ENCODE assay signal across 8 cellular contexts in the genomic region with DNA sequence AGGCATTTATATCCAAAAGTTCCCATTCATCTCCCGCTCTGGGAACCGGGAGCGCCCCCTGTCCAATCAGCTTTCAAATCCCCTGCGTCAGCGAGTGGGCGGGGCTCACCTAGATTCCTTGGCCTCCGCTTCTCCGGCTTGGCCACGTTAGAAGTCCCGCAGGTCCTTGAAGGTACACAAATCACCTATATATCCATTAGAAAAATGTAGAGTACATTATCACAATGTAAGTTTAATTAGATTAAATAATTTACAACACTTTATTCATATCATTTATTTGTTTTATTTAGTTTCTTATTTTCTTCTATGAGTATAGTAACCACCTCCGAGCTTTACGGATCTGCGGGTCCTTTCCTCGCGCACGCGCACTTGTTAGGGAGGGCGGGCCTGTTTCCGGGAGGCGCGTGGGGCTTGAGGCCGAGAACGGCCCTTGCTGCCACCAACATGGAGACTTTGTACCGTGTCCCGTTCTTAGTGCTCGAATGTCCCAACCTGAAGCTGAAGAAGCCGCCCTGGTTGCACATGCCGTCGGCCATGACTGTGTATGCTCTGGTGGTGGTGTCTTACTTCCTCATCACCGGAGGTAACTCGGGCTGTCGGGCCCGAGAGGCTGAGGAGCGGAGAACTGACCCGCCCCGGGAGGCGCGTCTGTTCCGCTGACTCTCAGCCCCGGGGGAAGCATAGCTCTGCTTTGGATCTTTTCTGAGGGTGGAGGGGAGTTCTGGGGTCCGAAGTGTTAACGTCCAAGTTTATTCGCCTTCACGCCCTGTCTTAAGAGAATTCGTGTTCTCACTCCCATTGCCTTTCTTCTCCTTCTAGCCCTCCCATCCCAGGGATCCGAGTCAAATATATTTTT. TPM values are rescaled to one million over a fixed set of nuclear protein-coding genes. Genes with fewer than 3 reads are reported as not detected.
DNase-seq lines count a peak whose midpoint lies in the region; ATAC-seq and TF ChIP-seq lines count a peak whose summit lies in the region.

OSTC (plus strand) TSS at position 388 of the 856 bp plus-strand sequence; CDS start at position 445, 57 bp downstream.

- intact Hi-C loops in heart right ventricle (cut with DNase I): loop anchor here in 3 of 10 donors (1.0 to 10.0 kb wide), 3 partner anchors 30 to 1324 kb away; partner anchors contain the start of gene RPL34 (in 2 of the 3)
- intact Hi-C loops in posterior cingulate gyrus (cut with DNase I): loop anchor here (1.0 kb wide), 1 partner anchor 30 kb away; the partner anchor contains the start of gene RPL34

- TF ChIP-seq CTCF in GM13977 (IDR thresholded peaks at IDR 0.05; ENCODE audit: extremely low read depth, insufficient read depth, missing control alignments) (peak; percentile 21), heart right ventricle (IDR thresholded peaks at IDR 0.05) (peak in 5 of 9 donors; percentile 35 to 60 (median 46)), upper lobe of left lung (IDR thresholded peaks at IDR 0.05) (peak in 1 of 6 experiments; percentile 6)

- H3K4me1 ChIP-seq in heart right ventricle: peaks cover 0 to 31% (median 19%) of the 10 kb centered on the region in 9 donors
- H3K4me1 ChIP-seq in upper lobe of left lung: peaks cover 8 to 30% (median 14%) of the 10 kb centered on the region in 4 donors

- H3K4me3 ChIP-seq in heart right ventricle: peak within 1 kb of the TSS; percentile 67 to 94 (median 79)
- peak within 1 kb of the TSS; percentile 70 to 85 (median 78) for H3K4me3 ChIP-seq in upper lobe of left lung

- peak; percentile 89 for ATAC-seq in HG02884 (IDR thresholded peaks at IDR 0.05; ENCODE audit: unreplicated experiment)
- ATAC-seq in heart right ventricle: peak; percentile 96 to 99 (median 98)
- ATAC-seq in upper lobe of left lung (ENCODE audit: low FRiP score in 2 of 2): peak; percentile 97 to 99

- peaks cover 34% of the 10 kb centered on the region for H3K4me1 Mint-ChIP-seq in T-helper 1 cell treated with Interleukin-12 subunit alpha and Interleukin-12 subunit beta and Interleukin-4 antibody, amounts not matched to agents 30 μg/mL and 1 μg/mL, for 36 hours (ENCODE audit: low read depth)

- peaks cover 16% of the 10 kb centered on the region for H3K36me3 Mint-ChIP-seq in T-helper 1 cell treated with Interleukin-12 subunit alpha and Interleukin-12 subunit beta and Interleukin-4 antibody, amounts not matched to agents 30 μg/mL and 1 μg/mL, for 36 hours (ENCODE audit: low read depth)

- peak in 1 of 4 donors; percentile 77 for TF ChIP-seq POLR2A in upper lobe of left lung (IDR thresholded peaks at IDR 0.05)

- no peaks in the 10 kb centered on the region for H3K9me3 Mint-ChIP-seq in T-helper 1 cell treated with Interleukin-12 subunit alpha and Interleukin-12 subunit beta and Interleukin-4 antibody, amounts not matched to agents 30 μg/mL and 1 μg/mL, for 36 hours

- DNase-seq in GM13977 (ENCODE audit: low spot score) (peak; percentile 80), NCI-H1694 (lab: John Stamatoyannopoulos, UW) (peak; percentile 91), amniotic stem cell (lab: John Stamatoyannopoulos, UW) (peak; percentile 97), heart right ventricle (peak; percentile 94 to 97), posterior cingulate gyrus (peak; percentile 92 to 99 (median 96)), upper lobe of left lung (peak; percentile 96)

- H3K36me3 ChIP-seq in heart right ventricle (peaks cover 0 to 2% (median 0%) of the 10 kb centered on the region in 9 donors), upper lobe of left lung (peaks cover 0 to under 1% (median 0%) of the 10 kb centered on the region in 4 donors)

- peak within 1 kb of the TSS; percentile 51 to 93 (median 86) for H3K27ac ChIP-seq in heart right ventricle
- peak within 1 kb of the TSS; percentile 79 to 89 (median 86) for H3K27ac ChIP-seq in upper lobe of left lung

- no peaks in the 10 kb centered on the region for H3K27me3 Mint-ChIP-seq in T-helper 1 cell treated with Interleukin-12 subunit alpha and Interleukin-12 subunit beta and Interleukin-4 antibody, amounts not matched to agents 30 μg/mL and 1 μg/mL, for 36 hours (ENCODE audit: low read depth)

- no peak for TF ChIP-seq EP300 in upper lobe of left lung (IDR thresholded peaks at IDR 0.05)

- H3K27me3 ChIP-seq in heart right ventricle (no peaks in the 10 kb centered on the region), upper lobe of left lung (no peaks in the 10 kb centered on the region)

- in situ Hi-C loops in GM13977 (cut with MboI; ENCODE audit: low pct_unique_long_range_greater_than_20kb, low sequenced_read_pairs, unreplicated experiment): no loop called here

- H3K27ac Mint-ChIP-seq in T-helper 1 cell treated with Interleukin-12 subunit alpha and Interleukin-12 subunit beta and Interleukin-4 antibody, amounts not matched to agents 30 μg/mL and 1 μg/mL, for 36 hours: peak within 1 kb of the TSS; percentile 92

- H3K4me3 Mint-ChIP-seq in T-helper 1 cell treated with Interleukin-12 subunit alpha and Interleukin-12 subunit beta and Interleukin-4 antibody, amounts not matched to agents 30 μg/mL and 1 μg/mL, for 36 hours: peak within 1 kb of the TSS; percentile 96

- no peaks in the 10 kb centered on the region for H3K9me3 ChIP-seq in heart right ventricle
- no peaks in the 10 kb centered on the region for H3K9me3 ChIP-seq in upper lobe of left lung

- WGBS in heart right ventricle, 2 donors: 0% methylated on average over 46 of the region's 46 CpGs
- 0 to 1% methylated on average over 41 to 46 of the region's 46 CpGs for WGBS in upper lobe of left lung, 2 donors

RNA-seq across cellular contexts. Expression of gene OSTC, which starts in this region (rescaled TPM):
- 10 to 100 TPM; 21.8 to 47.7 (median 25.8) TPM for total RNA-seq in heart right ventricle
- polyA plus RNA-seq in heart right ventricle: 100 to 1,000 TPM in 1 of 2 donors, 10 to 100 TPM in 1; 28.8 to 113 TPM
- 10 to 100 TPM in 5 of 6 donors, 1 to 10 TPM in 1; 7.5 to 77.2 (median 51.3) TPM for total RNA-seq in upper lobe of left lung

Comparison
In these comparisons a context has a peak if more than half of its experiments do, and no peak if none do; other contexts are left out.
1. Peak in every context shown above with its lines: DNase-seq, ATAC-seq, H3K4me3 ChIP-seq and H3K27ac ChIP-seq.